In genomic region chr15:77012868-77013267, GRCh38 we compare ENCODE assay signal across 14 cellular contexts. TPM values are rescaled to one million over a fixed set of nuclear protein-coding genes. Genes with fewer than 3 reads are reported as not detected.
DNase-seq lines count a peak whose midpoint lies in the region; ATAC-seq and TF ChIP-seq lines count a peak whose summit lies in the region.
"Had no signal": no experiment of that assay in that cellular context is flagged by ENCODE, and none has a peak within 500 bp of the region (broad histone marks: within the 10 kb centered on the region; RNA-seq: fewer than 3 reads in every experiment).

No MANE protein-coding gene starts in this region.

- H3K36me3 Mint-ChIP-seq in activated CD8-positive, alpha-beta T cell treated with anti-CD3 and anti-CD28 coated beads for 36 hours (ENCODE audit: low read depth) = peaks cover 40% of the 10 kb centered on the region
- H3K36me3 Mint-ChIP-seq in effector memory CD8-positive, alpha-beta T cell (ENCODE audit: insufficient read depth) = peaks cover 47% of the 10 kb centered on the region
- H3K36me3 Mint-ChIP-seq: neural progenitor cell had no signal

- no peaks in the 10 kb centered on the region for H3K9me3 Mint-ChIP-seq in activated CD8-positive, alpha-beta T cell treated with anti-CD3 and anti-CD28 coated beads for 36 hours
- no peaks in the 10 kb centered on the region for H3K9me3 Mint-ChIP-seq in effector memory CD8-positive, alpha-beta T cell
- H3K9me3 Mint-ChIP-seq: endodermal cell, neural progenitor cell had no signal

- H3K4me3 ChIP-seq in BLaER1 (no peak overlapping the region), MM.1S (ENCODE audit: low read length) (no peak overlapping the region)
- H3K4me3 ChIP-seq: neural progenitor cell had no signal

- DNase-seq in activated CD8-positive, alpha-beta T cell treated with anti-CD3 and anti-CD28 coated beads for 36 hours = peak; percentile 75
- DNase-seq in effector memory CD8-positive, alpha-beta T cell = peak; percentile 62 to 66 (median 62)
- no peak for DNase-seq in MM.1S
- DNase-seq in SW480 (ENCODE audit: low spot score) = no peak
- no peak for DNase-seq in NCI-H2171 treated with DMSO at 0.1 percent for 48 hours (lab: John Stamatoyannopoulos, UW)
- DNase-seq: anterior cingulate cortex, endodermal cell, NCI-H510A treated with DMSO at 0.1 percent for 48 hours had no signal

- intact Hi-C loops in activated CD8-positive, alpha-beta T cell treated with anti-CD3 and anti-CD28 coated beads for 36 hours (cut with micrococcal nuclease) = loop anchor here (5.0 to 10.0 kb wide), 2 partner anchors 41 to 108 kb away; partner anchors contain the start of gene SCAPER

- H4K20me1 ChIP-seq in BLaER1 (peaks cover 29% of the 10 kb centered on the region), MM.1S (ENCODE audit: insufficient read depth, low read length) (no peaks in the 10 kb centered on the region)

- peaks cover 93% of the 10 kb centered on the region for H3K4me1 Mint-ChIP-seq in activated CD8-positive, alpha-beta T cell treated with anti-CD3 and anti-CD28 coated beads for 36 hours (ENCODE audit: low read depth)
- peaks cover 71 to 74% of the 10 kb centered on the region in 2 donors for H3K4me1 Mint-ChIP-seq in effector memory CD8-positive, alpha-beta T cell (ENCODE audit: low read depth in 2 of 2)
- H3K4me1 Mint-ChIP-seq: endodermal cell had no signal

- H3K4me3 Mint-ChIP-seq in activated CD8-positive, alpha-beta T cell treated with anti-CD3 and anti-CD28 coated beads for 36 hours = peak overlapping the region; percentile 57
- peak overlapping the region; percentile 90 to 96 for H3K4me3 Mint-ChIP-seq in effector memory CD8-positive, alpha-beta T cell
- H3K4me3 Mint-ChIP-seq: endodermal cell had no signal

- peak overlapping the region; percentile 100 for H3K27ac Mint-ChIP-seq in activated CD8-positive, alpha-beta T cell treated with anti-CD3 and anti-CD28 coated beads for 36 hours
- peak overlapping the region; percentile 96 for H3K27ac Mint-ChIP-seq in effector memory CD8-positive, alpha-beta T cell
- H3K27ac Mint-ChIP-seq: endodermal cell, neural progenitor cell had no signal

- CTCF ChIA-PET in activated CD8-positive, alpha-beta T cell treated with anti-CD3 and anti-CD28 coated beads for 36 hours (lab: Charles Lee) = interaction anchor here (0.7 to 8.1 kb wide), 9 partner anchors 11 to 530 kb away, joined by 3 to 86 read pairs (median 6); no protein-coding TSS in a partner anchor

- H3K27me3 ChIP-seq in BLaER1 (no peaks in the 10 kb centered on the region), MM.1S (replicated peaks; ENCODE audit: insufficient read depth, low read length) (no peaks in the 10 kb centered on the region)
- H3K27me3 ChIP-seq: neural progenitor cell had no signal

- H3K4me1 ChIP-seq in BLaER1 = peaks cover 77% of the 10 kb centered on the region
- no peaks in the 10 kb centered on the region for H3K4me1 ChIP-seq in MM.1S (ENCODE audit: low read length)

- no peak for TF ChIP-seq CTCF in activated CD8-positive, alpha-beta T cell treated with anti-CD3 and anti-CD28 coated beads for 36 hours (IDR thresholded peaks at IDR 0.05)
- no peak for TF ChIP-seq CTCF in MM.1S (IDR thresholded peaks at IDR 0.05; ENCODE audit: low read length)

- POLR2A ChIA-PET in activated CD8-positive, alpha-beta T cell treated with anti-CD3 and anti-CD28 coated beads for 36 hours (lab: Charles Lee) = interaction anchor here (0.9 to 6.9 kb wide), 8 partner anchors 9 to 418 kb away, joined by 3 to 50 read pairs (median 8); partner anchors contain the start of gene PSTPIP1

- H3K9ac ChIP-seq in BLaER1 = no peak overlapping the region
- H3K9ac ChIP-seq in MM.1S (ENCODE audit: low read length) = no peak overlapping the region
- H3K9ac ChIP-seq: neural progenitor cell had no signal

- H2AFZ ChIP-seq in MM.1S (ENCODE audit: low read length) = no peak overlapping the region
- H2AFZ ChIP-seq: neural progenitor cell had no signal

- peak; percentile 35 for ATAC-seq in HG02678 (IDR thresholded peaks at IDR 0.05; ENCODE audit: unreplicated experiment)
- peak; percentile 52 for ATAC-seq in activated CD8-positive, alpha-beta T cell treated with anti-CD3 and anti-CD28 coated beads for 36 hours
- ATAC-seq in effector memory CD8-positive, alpha-beta T cell (replicated peaks) = peak; percentile 72
- ATAC-seq in GM18520 (IDR thresholded peaks at IDR 0.05; ENCODE audit: unreplicated experiment) = no peak

- H3F3A ChIP-seq in MM.1S (ENCODE audit: insufficient read depth, low read length) = no peaks in the 10 kb centered on the region

- H3K9me2 ChIP-seq in MM.1S (replicated peaks; ENCODE audit: insufficient read depth, low read length) = no peaks in the 10 kb centered on the region

- H3K9me3 ChIP-seq in BLaER1 (no peaks in the 10 kb centered on the region), MM.1S (replicated peaks; ENCODE audit: insufficient read depth, low read length) (no peaks in the 10 kb centered on the region)

- H3K4me2 ChIP-seq in BLaER1 (peak overlapping the region; percentile 99; the same call in 1 of the 2 replicates), MM.1S (ENCODE audit: low read depth, low read length) (no peak overlapping the region)
- H3K4me2 ChIP-seq: neural progenitor cell had no signal

- no peaks in the 10 kb centered on the region for H3K27me3 Mint-ChIP-seq in activated CD8-positive, alpha-beta T cell treated with anti-CD3 and anti-CD28 coated beads for 36 hours
- H3K27me3 Mint-ChIP-seq in effector memory CD8-positive, alpha-beta T cell = no peaks in the 10 kb centered on the region

- H3K79me2 ChIP-seq in MM.1S (ENCODE audit: low read length) = no peaks in the 10 kb centered on the region

- no peaks in the 10 kb centered on the region for H3K36me3 ChIP-seq in BLaER1
- no peaks in the 10 kb centered on the region for H3K36me3 ChIP-seq in MM.1S (replicated peaks; ENCODE audit: insufficient read depth, low read length)
- H3K36me3 ChIP-seq: neural progenitor cell had no signal

- H3K27ac ChIP-seq in BLaER1 (no peak overlapping the region), MM.1S (ENCODE audit: low read length) (no peak overlapping the region)
- H3K27ac ChIP-seq: neural progenitor cell, RWPE1, VCaP had no signal

RNA-seq across cellular contexts. Expression of gene PSTPIP1, which starts 17.9 kb away (rescaled TPM):
- total RNA-seq in activated CD8-positive, alpha-beta T cell treated with anti-CD3 and anti-CD28 coated beads for 36 hours = 100 to 1,000 TPM; 113 to 121 TPM

RNA-seq across cellular contexts. Expression of gene TSPAN3, which starts 58.0 kb away (rescaled TPM):
- total RNA-seq in activated CD8-positive, alpha-beta T cell treated with anti-CD3 and anti-CD28 coated beads for 36 hours = 10 to 100 TPM; 25.6 to 27.0 TPM

Comparison
In these comparisons a context has a peak if more than half of its experiments do, and no peak if none do; other contexts are left out.
1. DNase-seq: peak in activated CD8-positive, alpha-beta T cell treated with anti-CD3 and anti-CD28 coated beads for 36 hours (single experiment) and effector memory CD8-positive, alpha-beta T cell (3 of 3); none in MM.1S (single experiment), SW480 (single experiment) and NCI-H2171 treated with DMSO at 0.1 percent for 48 hours (single experiment).